In the genomic region with DNA sequence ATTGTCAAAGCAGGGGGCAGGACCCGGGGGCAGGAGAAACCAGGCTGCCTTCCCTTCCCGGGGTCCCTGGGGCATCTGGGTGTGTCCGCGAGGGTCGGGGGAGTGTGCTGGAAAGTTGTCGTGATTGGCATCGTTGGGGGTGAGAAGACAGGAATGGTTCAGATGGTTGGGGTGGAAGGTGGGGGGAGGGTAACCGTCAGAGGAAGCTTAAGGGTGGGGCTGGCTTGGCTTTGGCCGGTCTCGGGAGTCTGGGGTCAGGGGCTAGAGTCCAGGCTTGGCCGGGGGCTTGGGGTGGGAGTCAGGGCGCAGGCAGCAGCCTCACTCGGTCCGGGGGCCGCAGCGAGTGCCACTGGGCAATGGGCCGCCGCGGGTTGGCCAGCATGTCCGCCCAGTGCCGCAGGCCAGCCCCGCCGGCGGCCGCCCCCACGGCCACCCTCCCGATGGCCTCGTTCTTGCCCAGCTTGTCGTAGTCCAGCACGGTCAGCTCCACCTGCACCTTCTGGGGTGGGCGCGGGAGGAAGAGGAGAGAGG, we compare ENCODE assay signal across 8 cellular contexts. TPM values are rescaled to one million over a fixed set of nuclear protein-coding genes. Genes with fewer than 3 reads are reported as not detected.
DNase-seq lines count a peak whose midpoint lies in the region; ATAC-seq and TF ChIP-seq lines count a peak whose summit lies in the region.

No MANE protein-coding gene starts in this region.

- H3K36me3 ChIP-seq in GM06990 (ENCODE audit: control insufficient read depth, insufficient read depth, low read length) (no peaks in the 10 kb centered on the region), gastroesophageal sphincter (no peaks in the 10 kb centered on the region), prostate gland (no peaks in the 10 kb centered on the region)

- H3K4me1 ChIP-seq in gastroesophageal sphincter (peaks cover 0 to 18% (median 8%) of the 10 kb centered on the region in 3 donors), prostate gland (replicated peaks) (no peaks in the 10 kb centered on the region)

- H3K27me3 ChIP-seq in GM06990 (replicated peaks; ENCODE audit: control insufficient read depth, insufficient read depth, low read length): no peaks in the 10 kb centered on the region; the same call in none of the 2 replicates
- peaks cover 100% of the 10 kb centered on the region for H3K27me3 ChIP-seq in gastroesophageal sphincter
- H3K27me3 ChIP-seq in prostate gland (replicated peaks; ENCODE audit: insufficient read depth): peaks cover 35% of the 10 kb centered on the region

- peaks cover 13% of the 10 kb centered on the region for H3K4me1 Mint-ChIP-seq in activated B cell treated with CpG ODN at 0.5 μM for 24 hours

- ATAC-seq in activated B cell treated with CpG ODN at 0.5 μM for 24 hours (ENCODE audit: low read depth) (no peak), gastroesophageal sphincter (peak; percentile 17), HG03342 (IDR thresholded peaks at IDR 0.05; ENCODE audit: unreplicated experiment) (no peak), GM18861 (IDR thresholded peaks at IDR 0.05; ENCODE audit: unreplicated experiment) (no peak), GM21423 (IDR thresholded peaks at IDR 0.05; ENCODE audit: unreplicated experiment) (no peak)

- intact Hi-C loops in activated B cell treated with CpG ODN at 0.5 μM for 24 hours (cut with micrococcal nuclease): no loop called here
- intact Hi-C loops in prostate gland (cut with DNase I): no loop called here

- TF ChIP-seq POLR2A in gastroesophageal sphincter (IDR thresholded peaks at IDR 0.05): no peak
- TF ChIP-seq POLR2A in prostate gland (IDR thresholded peaks at IDR 0.05): no peak

- CTCF ChIA-PET in activated B cell treated with CpG ODN at 0.5 μM for 24 hours (lab: Charles Lee): no interaction called here

- peak overlapping the region; percentile 70 for H3K4me3 Mint-ChIP-seq in activated B cell treated with CpG ODN at 0.5 μM for 24 hours

- H3K9me3 Mint-ChIP-seq in activated B cell treated with CpG ODN at 0.5 μM for 24 hours: no peaks in the 10 kb centered on the region

- POLR2A ChIA-PET in activated B cell treated with CpG ODN at 0.5 μM for 24 hours (lab: Charles Lee): interaction anchor here (0.7 kb wide), 1 partner anchor 86 kb away, joined by 3 read pairs; no protein-coding TSS in a partner anchor

- no peak for DNase-seq in GM06990 (ENCODE audit: extremely low read depth, insufficient read length)
- DNase-seq in activated B cell treated with CpG ODN at 0.5 μM for 24 hours: no peak
- DNase-seq in prostate gland (ENCODE audit: low spot score): no peak
- no peak for DNase-seq in DMS53 (lab: John Stamatoyannopoulos, UW)

- peaks cover 69% of the 10 kb centered on the region for H3K27me3 Mint-ChIP-seq in activated B cell treated with CpG ODN at 0.5 μM for 24 hours

- H3K4me3 ChIP-seq in GM06990 (replicated peaks; ENCODE audit: low read depth, low read length) (peak overlapping the region; percentile 42), gastroesophageal sphincter (peak overlapping the region in 1 of 2 donors; percentile 38), prostate gland (peak overlapping the region; percentile 1 to 3)

- TF ChIP-seq CTCF in GM06990 (IDR thresholded peaks at IDR 0.05; ENCODE audit: insufficient read depth, low read length, poor library complexity, severe bottlenecking) (no peak), activated B cell treated with CpG ODN at 0.5 μM for 24 hours (IDR thresholded peaks at IDR 0.05) (no peak), gastroesophageal sphincter (IDR thresholded peaks at IDR 0.05) (no peak), prostate gland (IDR thresholded peaks at IDR 0.05) (no peak)

- H3K27ac Mint-ChIP-seq in activated B cell treated with CpG ODN at 0.5 μM for 24 hours: no peak overlapping the region

- no peak overlapping the region for H3K27ac ChIP-seq in gastroesophageal sphincter
- H3K27ac ChIP-seq in prostate gland: no peak overlapping the region

- no peaks in the 10 kb centered on the region for H3K36me3 Mint-ChIP-seq in activated B cell treated with CpG ODN at 0.5 μM for 24 hours (ENCODE audit: low read depth)

- WGBS in gastroesophageal sphincter (ENCODE audit: low coverage in 1 of 2), 2 donors: 0 to 7% methylated on average over 6 to 7 of the region's 32 CpGs
- WGBS in prostate gland: under 1% methylated on average over 32 of the region's 32 CpGs

- TF ChIP-seq EP300 in gastroesophageal sphincter (IDR thresholded peaks at IDR 0.05): no peak

- H3K9me3 ChIP-seq in gastroesophageal sphincter (no peaks in the 10 kb centered on the region), prostate gland (no peaks in the 10 kb centered on the region)

RNA-seq across cellular contexts. Expression of gene DNAAF3, which starts 6.8 kb away (rescaled TPM):
- total RNA-seq in activated B cell treated with CpG ODN at 0.5 μM for 24 hours (not detected in 2 replicates), gastroesophageal sphincter (under 1 TPM in 2 of 4 donors, not detected in 2; 0.42 to 0.52 TPM), prostate gland (10 to 100 TPM in 1 of 2 donors, under 1 TPM in 1; 0.55 to 16.1 TPM)

RNA-seq across cellular contexts. Expression of gene SYT5, which starts 6.8 kb away (rescaled TPM):
- total RNA-seq in activated B cell treated with CpG ODN at 0.5 μM for 24 hours: not detected in 2 replicates
- under 1 TPM in 1 of 4 donors, not detected in 3; 0.13 TPM for total RNA-seq in gastroesophageal sphincter
- 1 to 10 TPM in 1 of 2 donors, not detected in 1; 4.3 TPM for total RNA-seq in prostate gland

RNA-seq across cellular contexts. Expression of gene TNNI3, which starts 15.7 kb away (rescaled TPM):
- not detected in 2 replicates for total RNA-seq in activated B cell treated with CpG ODN at 0.5 μM for 24 hours
- total RNA-seq in gastroesophageal sphincter: not detected
- 10 to 100 TPM in 1 of 2 donors, not detected in 1; 12.4 TPM for total RNA-seq in prostate gland

RNA-seq across cellular contexts. Expression of gene TNNT1, which starts 24.2 kb away (rescaled TPM):
- not detected in 2 replicates for total RNA-seq in activated B cell treated with CpG ODN at 0.5 μM for 24 hours
- total RNA-seq in gastroesophageal sphincter: 1 to 10 TPM in 1 of 4 donors, not detected in 3; 4.4 TPM
- total RNA-seq in prostate gland: 10 to 100 TPM in 1 of 2 donors, 1 to 10 TPM in 1; 8.5 to 87.9 TPM

RNA-seq across cellular contexts. Expression of gene PTPRH, which starts 36.0 kb away (rescaled TPM):
- total RNA-seq in activated B cell treated with CpG ODN at 0.5 μM for 24 hours (not detected in 2 replicates), gastroesophageal sphincter (1 to 10 TPM in 3 of 4 donors, under 1 TPM in 1; 0.54 to 4.0 (median 1.4) TPM), prostate gland (1 to 10 TPM in 1 of 2 donors, not detected in 1; 4.0 TPM)
